Comparison of ENCODE assay signal across 9 cellular contexts in the genomic region with DNA sequence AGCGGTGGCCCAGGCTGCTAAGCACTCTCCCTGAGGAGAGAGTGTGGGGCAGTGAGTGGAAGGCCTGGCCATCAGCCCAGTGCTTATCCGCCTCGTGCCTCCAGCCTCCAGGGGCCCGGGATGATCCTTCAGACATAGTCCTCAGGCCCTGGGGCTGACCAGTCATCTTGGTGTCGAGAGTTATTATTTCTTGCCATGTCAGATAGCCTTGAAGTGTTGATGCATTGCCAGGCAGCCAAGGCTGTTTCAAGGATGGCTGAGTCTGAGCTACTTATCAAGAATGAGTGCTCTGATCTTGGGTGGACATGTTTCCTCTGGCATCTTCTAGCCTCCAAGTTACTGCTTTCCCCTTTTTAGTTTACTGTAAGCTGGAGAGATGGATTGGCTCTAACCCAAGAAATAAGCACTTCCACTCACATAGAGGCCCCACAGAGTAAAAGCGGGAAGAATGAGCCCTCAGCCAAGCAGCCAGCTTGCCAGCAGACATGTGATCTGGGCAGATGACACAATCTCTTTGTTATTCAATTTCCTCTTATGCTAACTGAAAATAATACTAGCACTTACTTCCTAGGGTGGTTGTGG.
DNase-seq lines count a peak whose midpoint lies in the region; ATAC-seq and TF ChIP-seq lines count a peak whose summit lies in the region.
"Had no signal": no experiment of that assay in that cellular context is flagged by ENCODE, and none has a peak within 500 bp of the region (broad histone marks: within the 10 kb centered on the region; RNA-seq: fewer than 3 reads in every experiment).

No MANE protein-coding gene starts in this region.

- no peak for ATAC-seq in GM21619 (IDR thresholded peaks at IDR 0.05; ENCODE audit: unreplicated experiment)
- no peak for ATAC-seq in HG03521 (IDR thresholded peaks at IDR 0.05; ENCODE audit: unreplicated experiment)

- H3K27me3 Mint-ChIP-seq in mesothelial cell of epicardium (ENCODE audit: low read depth): no peaks in the 10 kb centered on the region
- H3K27me3 Mint-ChIP-seq: IgD-negative memory B cell had no signal

- H3K27ac Mint-ChIP-seq in mesothelial cell of epicardium: peak overlapping the region; percentile 71
- H3K27ac Mint-ChIP-seq: IgD-negative memory B cell had no signal

- peaks cover 6% of the 10 kb centered on the region for H3K9me3 Mint-ChIP-seq in mesothelial cell of epicardium

- peak; percentile 10 for DNase-seq in G401 (ENCODE audit: low spot score)
- peak; percentile 48 for DNase-seq in NCI-H510A (lab: John Stamatoyannopoulos, UW)
- DNase-seq in choroid plexus epithelial cell (ENCODE audit: low read depth): peak; percentile 98
- DNase-seq in mesothelial cell of epicardium (ENCODE audit: low spot score in 2 of 2, unreplicated experiment in 2 of 2): no peak
- DNase-seq in vagina (ENCODE audit: extremely low spot score in 2 of 2): no peak
- no peak for DNase-seq in activated gamma-delta T cell (lab: John Stamatoyannopoulos, UW)

- no peak for TF ChIP-seq CTCF in choroid plexus epithelial cell (conservative IDR thresholded peaks at IDR 0.05; ENCODE audit: low read depth, low read length)
- TF ChIP-seq CTCF in mesothelial cell of epicardium (IDR thresholded peaks at IDR 0.05; ENCODE audit: unreplicated experiment): no peak
- no peak for TF ChIP-seq CTCF in vagina (IDR thresholded peaks at IDR 0.05)

- H3K4me3 ChIP-seq in choroid plexus epithelial cell (ENCODE audit: low read depth, low read length) (no peak overlapping the region), vagina (no peak overlapping the region)

- intact Hi-C loops in vagina (cut with DNase I): loop anchor here (2.0 to 10.0 kb wide), 2 partner anchors 76 to 136 kb away; a partner anchor contains a TSS

- peaks cover 5% of the 10 kb centered on the region for H3K36me3 Mint-ChIP-seq in mesothelial cell of epicardium

- no peaks in the 10 kb centered on the region for H3K36me3 ChIP-seq in vagina

- H3K27ac ChIP-seq in vagina: peak overlapping the region; percentile 70

- H3K4me3 Mint-ChIP-seq in mesothelial cell of epicardium: no peak overlapping the region
- H3K4me3 Mint-ChIP-seq: IgD-negative memory B cell had no signal

- in situ Hi-C loops in G401 (cut with HindIII; ENCODE audit: low sequenced_read_pairs): no loop called here

- no peaks in the 10 kb centered on the region for H3K9me3 ChIP-seq in vagina

- no peaks in the 10 kb centered on the region for H3K27me3 ChIP-seq in vagina

- no peak for TF ChIP-seq POLR2A in vagina (IDR thresholded peaks at IDR 0.05)

- peaks cover 49% of the 10 kb centered on the region for H3K4me1 ChIP-seq in vagina

- H3K4me1 Mint-ChIP-seq in mesothelial cell of epicardium: peaks cover 28% of the 10 kb centered on the region

Comparison
In these comparisons a context has a peak if more than half of its experiments do, and no peak if none do; other contexts are left out.
1. DNase-seq: peak in G401 (single experiment), NCI-H510A (single experiment) and choroid plexus epithelial cell (single experiment); none in mesothelial cell of epicardium (0 of 2), vagina (0 of 2) and activated gamma-delta T cell (single experiment).